In the genomic region with DNA sequence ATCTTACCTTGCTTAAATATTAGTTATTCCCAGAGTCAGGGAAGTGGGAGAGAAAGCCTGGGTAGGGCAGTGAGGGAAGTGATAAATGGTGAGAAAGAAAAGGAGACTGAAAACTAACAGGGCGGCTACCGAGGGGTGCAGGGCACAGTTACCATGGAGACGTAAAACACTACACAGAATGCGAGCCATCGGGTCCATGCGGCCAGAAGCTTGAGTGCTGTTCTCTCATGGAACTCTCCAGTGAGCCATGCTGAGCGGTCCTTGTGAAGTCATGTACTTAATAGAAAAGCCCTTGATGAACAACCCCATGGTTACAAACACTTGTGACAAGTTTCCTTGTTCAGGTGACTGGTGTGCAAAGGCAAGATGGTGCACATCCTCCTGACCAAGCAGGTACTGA, we compare ENCODE assay signal across 20 cellular contexts. TPM values are rescaled to one million over a fixed set of nuclear protein-coding genes. Genes with fewer than 3 reads are reported as not detected.
DNase-seq lines count a peak whose midpoint lies in the region; ATAC-seq and TF ChIP-seq lines count a peak whose summit lies in the region.
"Had no signal": no experiment of that assay in that cellular context is flagged by ENCODE, and none has a peak within 500 bp of the region (broad histone marks: within the 10 kb centered on the region; RNA-seq: fewer than 3 reads in every experiment).

No MANE protein-coding gene starts in this region.

- ATAC-seq in PC-3 (no peak), left lung (peak; percentile 66), GM19328 (IDR thresholded peaks at IDR 0.05; ENCODE audit: unreplicated experiment) (no peak)
- ATAC-seq in CD4-positive, alpha-beta T cell (ENCODE audit: poor library complexity), result no peak
- ATAC-seq: HCT116 had no signal

- intact Hi-C loops in PC-3 (cut with micrococcal nuclease), result no loop called here
- intact Hi-C loops in left lung (cut with DNase I), result no loop called here
- intact Hi-C loops in thyroid gland (cut with DNase I), result no loop called here
- intact Hi-C loops in CD4-positive, alpha-beta T cell (cut with DNase I, micrococcal nuclease), result no loop called here

- no peaks in the 10 kb centered on the region for H3F3A ChIP-seq in PC-3 (ENCODE audit: low read length, unreplicated experiment)

- peak; percentile 3 for DNase-seq in activated naive CD4-positive, alpha-beta T cell treated with anti-CD3 and anti-CD28 coated beads, Interleukin-2, amount 10 ng/mL, durations not matched to agents 7 days and 5 days
- DNase-seq in activated naive CD4-positive, alpha-beta T cell treated with anti-CD3 and anti-CD28 coated beads, Interleukin-2, amount 50 U/mL, for 16 hours, result no peak
- DNase-seq in PC-3, result no peak
- peak in 1 of 2 donors; percentile 77 for DNase-seq in left lung
- peak; percentile 92 to 94 for DNase-seq in thyroid gland
- DNase-seq in CD4-positive, alpha-beta T cell, result no peak
- DNase-seq in NCI-H1105 treated with DMSO at 0.1 percent for 48 hours (lab: John Stamatoyannopoulos, UW), result no peak
- DNase-seq: CD4-positive, alpha-beta memory T cell; DMS153; EL; GOT3; NCI-H1092 treated with DMSO at 0.1 percent for 48 hours; NCI-H510A; NCI-H748 treated with DMSO at 0.1 percent for 48 hours; OCI-M1; RPMI8226; SJCRH30 had no signal

- no peak for TF ChIP-seq POLR2A in thyroid gland (IDR thresholded peaks at IDR 0.05)

- H3K4me1 ChIP-seq in PC-3 (ENCODE audit: insufficient read depth, low read length) (peaks cover 17% of the 10 kb centered on the region), left lung (peaks cover 2 to 12% of the 10 kb centered on the region in 2 donors), thyroid gland (peaks cover 46 to 73% of the 10 kb centered on the region in 2 donors)
- H3K4me1 ChIP-seq: SJCRH30 had no signal

- H3K36me3 ChIP-seq in PC-3 (ENCODE audit: low read depth, low read length), result peaks cover 29% of the 10 kb centered on the region
- peaks cover 0 to 67% of the 10 kb centered on the region in 2 donors for H3K36me3 ChIP-seq in left lung
- peaks cover 28 to 36% of the 10 kb centered on the region in 2 donors for H3K36me3 ChIP-seq in thyroid gland

- no peaks in the 10 kb centered on the region for H3K9me3 Mint-ChIP-seq in activated naive CD4-positive, alpha-beta T cell treated with anti-CD3 and anti-CD28 coated beads, Interleukin-2, amount 10 ng/mL, durations not matched to agents 7 days and 5 days
- H3K9me3 Mint-ChIP-seq in CD4-positive, alpha-beta T cell, result no peaks in the 10 kb centered on the region
- H3K9me3 Mint-ChIP-seq: CD4-positive, alpha-beta memory T cell had no signal

- H2AFZ ChIP-seq in PC-3 (ENCODE audit: low read length), result no peak overlapping the region

- H3K27ac ChIP-seq in PC-3 (ENCODE audit: low read length), result no peak overlapping the region
- H3K27ac ChIP-seq in left lung, result peak overlapping the region; percentile 30 to 48
- peak overlapping the region; percentile 84 to 94 (median 93) for H3K27ac ChIP-seq in thyroid gland
- no peak overlapping the region for H3K27ac ChIP-seq in CD4-positive, alpha-beta T cell (ENCODE audit: low read depth, low read length)
- H3K27ac ChIP-seq: SJCRH30 had no signal

- H3K27me3 Mint-ChIP-seq in activated naive CD4-positive, alpha-beta T cell treated with anti-CD3 and anti-CD28 coated beads, Interleukin-2, amount 10 ng/mL, durations not matched to agents 7 days and 5 days, result no peaks in the 10 kb centered on the region
- H3K27me3 Mint-ChIP-seq in CD4-positive, alpha-beta T cell, result no peaks in the 10 kb centered on the region
- H3K27me3 Mint-ChIP-seq: CD4-positive, alpha-beta memory T cell had no signal

- H3K4me3 ChIP-seq in PC-3 (ENCODE audit: low read length) (no peak overlapping the region), left lung (no peak overlapping the region), thyroid gland (replicated peaks in 1 of 3) (no peak overlapping the region)
- H3K4me3 ChIP-seq: SJCRH30 had no signal

- H3K9ac ChIP-seq in PC-3 (ENCODE audit: low read length), result no peak overlapping the region

- H3K79me2 ChIP-seq in PC-3 (ENCODE audit: low read length), result no peaks in the 10 kb centered on the region

- CTCF ChIA-PET in activated naive CD4-positive, alpha-beta T cell treated with anti-CD3 and anti-CD28 coated beads, Interleukin-2, amount 10 ng/mL, durations not matched to agents 7 days and 5 days (lab: Charles Lee), result interaction anchor here (0.9 kb wide), 1 partner anchor 255 kb away, joined by 3 read pairs; no protein-coding TSS in a partner anchor
- CTCF ChIA-PET in PC-3 (lab: Charles Lee), result no interaction called here
- CTCF ChIA-PET in CD4-positive, alpha-beta T cell (lab: Charles Lee), result no interaction called here

- POLR2A ChIA-PET in PC-3 (lab: Charles Lee; ENCODE audit: unreplicated experiment), result no interaction called here
- POLR2A ChIA-PET in CD4-positive, alpha-beta T cell (lab: Charles Lee), result no interaction called here

- no peaks in the 10 kb centered on the region for H3K27me3 ChIP-seq in PC-3 (ENCODE audit: low read length)
- H3K27me3 ChIP-seq in left lung, result no peaks in the 10 kb centered on the region
- H3K27me3 ChIP-seq in thyroid gland, result no peaks in the 10 kb centered on the region
- no peaks in the 10 kb centered on the region for H3K27me3 ChIP-seq in CD4-positive, alpha-beta T cell (ENCODE audit: control insufficient read depth, insufficient read depth, low read length)
- H3K27me3 ChIP-seq: SJCRH30 had no signal

- WGBS in thyroid gland, 2 donors, result 33 to 54% methylated on average over 7 of the region's 7 CpGs

- H3K4me3 Mint-ChIP-seq in activated naive CD4-positive, alpha-beta T cell treated with anti-CD3 and anti-CD28 coated beads, Interleukin-2, amount 10 ng/mL, durations not matched to agents 7 days and 5 days, result no peak overlapping the region
- no peak overlapping the region for H3K4me3 Mint-ChIP-seq in CD4-positive, alpha-beta T cell
- H3K4me3 Mint-ChIP-seq: CD4-positive, alpha-beta memory T cell had no signal

- no peaks in the 10 kb centered on the region for H3K4me1 Mint-ChIP-seq in activated naive CD4-positive, alpha-beta T cell treated with anti-CD3 and anti-CD28 coated beads, Interleukin-2, amount 10 ng/mL, durations not matched to agents 7 days and 5 days
- no peaks in the 10 kb centered on the region for H3K4me1 Mint-ChIP-seq in CD4-positive, alpha-beta T cell (ENCODE audit: low read depth)

- TSS peak; percentile 8 for BruUV-seq in PC-3 (replicated peaks; lab: Mats Ljungman, UMichigan)

- H3K9me2 ChIP-seq in PC-3 (replicated peaks; ENCODE audit: low read length), result no peaks in the 10 kb centered on the region

- no peak overlapping the region for H3K27ac Mint-ChIP-seq in activated naive CD4-positive, alpha-beta T cell treated with anti-CD3 and anti-CD28 coated beads, Interleukin-2, amount 10 ng/mL, durations not matched to agents 7 days and 5 days
- H3K27ac Mint-ChIP-seq in CD4-positive, alpha-beta T cell, result no peak overlapping the region

- H3K9me3 ChIP-seq in PC-3 (ENCODE audit: low read length) (no peaks in the 10 kb centered on the region), left lung (no peaks in the 10 kb centered on the region), thyroid gland (no peaks in the 10 kb centered on the region)
- H3K9me3 ChIP-seq in CD4-positive, alpha-beta T cell (ENCODE audit: control insufficient read depth, low read length), result no peaks in the 10 kb centered on the region
- H3K9me3 ChIP-seq: SJCRH30 had no signal

- H3K4me2 ChIP-seq in PC-3 (ENCODE audit: low read length), result no peak overlapping the region

- H3K36me3 Mint-ChIP-seq in activated naive CD4-positive, alpha-beta T cell treated with anti-CD3 and anti-CD28 coated beads, Interleukin-2, amount 10 ng/mL, durations not matched to agents 7 days and 5 days, result peaks cover 39% of the 10 kb centered on the region
- peaks cover 56% of the 10 kb centered on the region for H3K36me3 Mint-ChIP-seq in CD4-positive, alpha-beta T cell (ENCODE audit: low read depth)

- no peak for TF ChIP-seq CTCF in PC-3 (conservative IDR thresholded peaks at IDR 0.05; ENCODE audit: low read depth, low read length)
- TF ChIP-seq CTCF in left lung (IDR thresholded peaks at IDR 0.05), result no peak
- TF ChIP-seq CTCF in thyroid gland (IDR thresholded peaks at IDR 0.05), result no peak
- no peak for TF ChIP-seq CTCF in CD4-positive, alpha-beta T cell (IDR thresholded peaks at IDR 0.05)

- no peaks in the 10 kb centered on the region for H4K20me1 ChIP-seq in PC-3 (ENCODE audit: low read length)

RNA-seq across cellular contexts. Expression of a gene that starts 3.7 kb away (rescaled TPM):
- 5.5 and 5.8 TPM in 2 replicates for total RNA-seq in PC-3 (2014; rRNA removed)
- total RNA-seq in left lung, result 100 to 1,000 TPM in 1 of 2 donors, 10 to 100 TPM in 1; 63.2 to 100 TPM
- total RNA-seq in thyroid gland, result 10 to 100 TPM in 2 of 4 donors, 1 to 10 TPM in 2; 3.9 to 24.8 (median 14.1) TPM
- not detected for total RNA-seq in CD4-positive, alpha-beta T cell
- total RNA-seq: CD4-positive, alpha-beta memory T cell; LHCN-M2; SJCRH30 had no signal

RNA-seq across cellular contexts. Expression of a gene that starts 48.0 kb away (rescaled TPM):
- total RNA-seq in PC-3 (2014; rRNA removed) (28.5 and 46.4 TPM in 2 replicates), left lung (10 to 100 TPM; 57.8 to 65.6 TPM), thyroid gland (100 to 1,000 TPM in 2 of 4 donors, 10 to 100 TPM in 2; 75.0 to 156 (median 107) TPM)
- total RNA-seq in CD4-positive, alpha-beta T cell, result 10 to 100 TPM; 73.4 to 82.5 TPM

Comparison
In these comparisons a context has a peak if more than half of its experiments do, and no peak if none do; other contexts are left out.
1. DNase-seq: peak in activated naive CD4-positive, alpha-beta T cell treated with anti-CD3 and anti-CD28 coated beads, Interleukin-2, amount 10 ng/mL, durations not matched to agents 7 days and 5 days (single experiment) and thyroid gland (2 of 2); none in activated naive CD4-positive, alpha-beta T cell treated with anti-CD3 and anti-CD28 coated beads, Interleukin-2, amount 50 U/mL, for 16 hours (single experiment), PC-3 (single experiment), CD4-positive, alpha-beta T cell (0 of 10) and NCI-H1105 treated with DMSO at 0.1 percent for 48 hours (single experiment).
2. H3K27ac ChIP-seq: peak in left lung (2 of 2) and thyroid gland (3 of 3); none in PC-3 (single experiment) and CD4-positive, alpha-beta T cell (single experiment).